Comparison of ENCODE assay signal across 25 cellular contexts in the genomic region with DNA sequence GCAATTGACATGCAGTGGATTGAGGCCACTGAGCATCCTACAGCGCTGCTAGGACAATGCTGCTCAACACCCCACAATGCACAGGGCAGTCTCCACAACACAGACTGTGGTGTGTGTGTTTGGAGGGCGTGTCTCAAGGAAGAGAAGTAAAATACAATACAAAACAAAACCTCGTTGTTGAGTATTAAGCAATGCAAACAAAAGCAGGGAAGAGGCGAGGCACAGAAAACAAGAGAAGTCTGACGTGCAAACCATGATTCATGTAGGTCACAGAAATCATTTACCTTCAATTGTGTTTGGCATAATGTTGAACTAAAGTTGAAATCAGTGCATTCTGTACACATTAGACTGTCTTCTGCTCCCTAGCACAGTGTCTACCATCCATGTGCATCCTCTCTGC.
A peak's percentile ranks its signal among the peaks of the same experiment; 100 is the strongest.
DNase-seq lines count a peak whose midpoint lies in the region; ATAC-seq, FAIRE-seq and TF ChIP-seq lines count a peak whose summit lies in the region.
"Had no signal": no experiment of that assay in that cellular context is flagged by ENCODE, and none has a peak within 500 bp of the region (broad histone marks: within the 10 kb centered on the region; RNA-seq: fewer than 3 reads in every experiment).

No MANE protein-coding gene starts in this region.

- DNase-seq in NCI-H2081 (lab: John Stamatoyannopoulos, UW) (peak; percentile 9 to 27), NCI-H2081 treated with DMSO at 0.1 percent for 48 hours (lab: John Stamatoyannopoulos, UW) (no peak), bronchial epithelial cell (ENCODE audit: low read depth) (peak; percentile 87), type B pancreatic cell (ENCODE audit: extremely low spot score, unreplicated experiment) (no peak), GM03348 (ENCODE audit: low spot score) (no peak), OCI-M1 (lab: John Stamatoyannopoulos, UW) (no peak)
- DNase-seq: 8988T; activated B cell treated with CpG ODN at 0.5 μM for 24 hours; activated CD4-positive, alpha-beta T cell treated with anti-CD3 and anti-CD28 coated beads, Interleukin-2, amount 50 U/mL, for 4 hours; activated CD8-positive, alpha-beta memory T cell treated with anti-CD3 and anti-CD28 coated beads, Interleukin-2, amount 50 U/mL, for 48 hours; activated effector memory CD4-positive, alpha-beta T cell treated with Interleukin-2 at 50 U/mL for 16 hours; activated naive CD8-positive, alpha-beta T cell treated with anti-CD3 and anti-CD28 coated beads, Interleukin-2, amount 50 U/mL, for 24 hours; AML-193; H7; IMR-90; left ventricle myocardium inferior; NCI-H2171 treated with DMSO at 0.1 percent for 48 hours; NCI-H526 treated with DMSO at 0.1 percent for 48 hours; Right ventricle myocardium superior had no signal

- TF ChIP-seq CTCF in bronchial epithelial cell (IDR thresholded peaks at IDR 0.05; ENCODE audit: insufficient read depth, low read length, severe bottlenecking) (no peak), type B pancreatic cell (conservative IDR thresholded peaks at IDR 0.05) (no peak)

- ATAC-seq in GM18867 (IDR thresholded peaks at IDR 0.05; ENCODE audit: unreplicated experiment) = no peak
- ATAC-seq: activated naive CD8-positive, alpha-beta T cell treated with anti-CD3 and anti-CD28 coated beads, Interleukin-2, amount 50 U/mL, for 24 hours had no signal

- H3K27me3 Mint-ChIP-seq in type B pancreatic cell = no peaks in the 10 kb centered on the region
- H3K27me3 Mint-ChIP-seq: activated B cell treated with CpG ODN at 0.5 μM for 24 hours; activated naive CD8-positive, alpha-beta T cell treated with anti-CD3 and anti-CD28 coated beads, Interleukin-2, amount 50 U/mL, for 24 hours; brain; progenitor cell of endocrine pancreas had no signal

- peaks cover 3% of the 10 kb centered on the region for H3K36me3 ChIP-seq in bronchial epithelial cell (ENCODE audit: control insufficient read depth, insufficient read depth, low read length)

- peak; percentile 98 for FAIRE-seq in bronchial epithelial cell (lab: Jason Lieb, UNC)

- H3K4me1 Mint-ChIP-seq in type B pancreatic cell (ENCODE audit: unreplicated experiment) = no peaks in the 10 kb centered on the region
- H3K4me1 Mint-ChIP-seq: activated B cell treated with CpG ODN at 0.5 μM for 24 hours; activated naive CD8-positive, alpha-beta T cell treated with anti-CD3 and anti-CD28 coated beads, Interleukin-2, amount 50 U/mL, for 24 hours had no signal

- no peak overlapping the region for H3K4me3 Mint-ChIP-seq in type B pancreatic cell
- H3K4me3 Mint-ChIP-seq: activated B cell treated with CpG ODN at 0.5 μM for 24 hours; activated naive CD8-positive, alpha-beta T cell treated with anti-CD3 and anti-CD28 coated beads, Interleukin-2, amount 50 U/mL, for 24 hours; brain had no signal

- peaks cover 35% of the 10 kb centered on the region for H3K36me3 Mint-ChIP-seq in type B pancreatic cell

- H3K27ac Mint-ChIP-seq in type B pancreatic cell = peak overlapping the region; percentile 69
- H3K27ac Mint-ChIP-seq: activated B cell treated with CpG ODN at 0.5 μM for 24 hours; activated naive CD8-positive, alpha-beta T cell treated with anti-CD3 and anti-CD28 coated beads, Interleukin-2, amount 50 U/mL, for 24 hours; brain; progenitor cell of endocrine pancreas had no signal

- no peak overlapping the region for H3K4me3 ChIP-seq in bronchial epithelial cell (ENCODE audit: low read depth, low read length)
- H3K4me3 ChIP-seq: coronary artery, left ventricle myocardium inferior, thoracic aorta had no signal

- H3K27me3 ChIP-seq in bronchial epithelial cell (ENCODE audit: control insufficient read depth, insufficient read depth, low read length) (no peaks in the 10 kb centered on the region), layer of hippocampus (ENCODE audit: control insufficient read depth, insufficient read depth, low read length) (no peaks in the 10 kb centered on the region)

- no peaks in the 10 kb centered on the region for H3K9me3 Mint-ChIP-seq in type B pancreatic cell
- H3K9me3 Mint-ChIP-seq: activated B cell treated with CpG ODN at 0.5 μM for 24 hours; activated naive CD8-positive, alpha-beta T cell treated with anti-CD3 and anti-CD28 coated beads, Interleukin-2, amount 50 U/mL, for 24 hours; brain had no signal

- H3K27ac ChIP-seq in layer of hippocampus (ENCODE audit: low read depth, low read length) = peak overlapping the region; percentile 73
- H3K27ac ChIP-seq: coronary artery, left ventricle myocardium inferior, thoracic aorta had no signal

Comparison
In these comparisons a context has a peak if more than half of its experiments do, and no peak if none do; other contexts are left out.
1. DNase-seq: peak in NCI-H2081 (2 of 2) and bronchial epithelial cell (single experiment); none in NCI-H2081 treated with DMSO at 0.1 percent for 48 hours (single experiment), type B pancreatic cell (single experiment), GM03348 (single experiment) and OCI-M1 (single experiment).